In the genomic region with DNA sequence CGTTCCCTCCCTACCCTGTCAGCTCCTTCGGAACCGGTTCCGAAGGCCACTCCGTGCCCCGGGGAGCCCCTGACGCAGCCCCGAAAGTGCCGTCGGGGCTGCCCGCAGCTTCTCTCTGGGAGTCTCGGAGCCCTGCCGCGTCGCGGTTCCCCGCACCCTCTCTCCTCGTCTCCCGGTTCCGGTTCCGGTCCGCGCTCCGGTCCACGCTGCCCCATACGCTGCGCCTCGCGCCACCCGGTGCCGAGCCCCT, we compare ENCODE assay signal across 8 cellular contexts. TPM values are rescaled to one million over a fixed set of nuclear protein-coding genes. Genes with fewer than 3 reads are reported as not detected.
DNase-seq lines count a peak whose midpoint lies in the region; ATAC-seq and TF ChIP-seq lines count a peak whose summit lies in the region.

No MANE protein-coding gene starts in this region.

- TF ChIP-seq CTCF in activated B cell treated with CpG ODN at 0.5 μM for 24 hours (IDR thresholded peaks at IDR 0.05) (no peak), nephron progenitor cell (IDR thresholded peaks at IDR 0.05) (no peak)

- ATAC-seq in HG02759 (IDR thresholded peaks at IDR 0.05; ENCODE audit: unreplicated experiment) (peak; percentile 10), activated B cell treated with CpG ODN at 0.5 μM for 24 hours (ENCODE audit: low read depth) (peak; percentile 3), esophagus mucosa (peak; percentile 4)

- H3K4me3 Mint-ChIP-seq in CD8-positive, alpha-beta memory T cell, result peak overlapping the region; percentile 91 to 97 (median 93)
- H3K4me3 Mint-ChIP-seq in activated B cell treated with CpG ODN at 0.5 μM for 24 hours (peak overlapping the region; percentile 92), nephron progenitor cell (peak overlapping the region; percentile 96)

- H3K4me3 ChIP-seq in CD8-positive, alpha-beta memory T cell (ENCODE audit: low read length), result peak overlapping the region; percentile 89

- H3K4me1 Mint-ChIP-seq in CD8-positive, alpha-beta memory T cell, result peaks cover 49 to 65% (median 57%) of the 10 kb centered on the region in 3 donors
- peaks cover 45% of the 10 kb centered on the region for H3K4me1 Mint-ChIP-seq in activated B cell treated with CpG ODN at 0.5 μM for 24 hours
- peaks cover 75% of the 10 kb centered on the region for H3K4me1 Mint-ChIP-seq in nephron progenitor cell

- POLR2A ChIA-PET in CD8-positive, alpha-beta memory T cell (lab: Charles Lee), result interaction anchor here (0.5 to 3.5 kb wide), 20 partner anchors 10 to 1537 kb away, joined by 3 to 63 read pairs (median 5); a partner anchor contains a TSS
- POLR2A ChIA-PET in activated B cell treated with CpG ODN at 0.5 μM for 24 hours (lab: Charles Lee), result interaction anchor here (0.6 to 8.2 kb wide), 26 partner anchors 9 to 280 kb away, joined by 3 to 246 read pairs (median 10); a partner anchor contains a TSS

- H3K9me3 ChIP-seq in CD8-positive, alpha-beta memory T cell (ENCODE audit: low read length), result no peaks in the 10 kb centered on the region

- peaks cover 45% of the 10 kb centered on the region for H3K36me3 ChIP-seq in CD8-positive, alpha-beta memory T cell (ENCODE audit: insufficient read depth, low read length)

- H3K4me1 ChIP-seq in CD8-positive, alpha-beta memory T cell (ENCODE audit: insufficient read depth, low read length), result peaks cover 29% of the 10 kb centered on the region

- intact Hi-C loops in activated B cell treated with CpG ODN at 0.5 μM for 24 hours (cut with micrococcal nuclease), result loop anchor here (1.0 kb wide), 1 partner anchor 279 kb away; a partner anchor contains a TSS

- H3K27me3 Mint-ChIP-seq in CD8-positive, alpha-beta memory T cell, result peaks cover 0 to 5% of the 10 kb centered on the region in 2 donors
- H3K27me3 Mint-ChIP-seq in activated B cell treated with CpG ODN at 0.5 μM for 24 hours (no peaks in the 10 kb centered on the region), nephron progenitor cell (ENCODE audit: low read depth, poor library complexity) (peaks cover 27% of the 10 kb centered on the region)

- peak overlapping the region; percentile 86 for H3K27ac ChIP-seq in CD8-positive, alpha-beta memory T cell (ENCODE audit: low read depth, low read length)

- no peaks in the 10 kb centered on the region for H3K9me3 Mint-ChIP-seq in CD8-positive, alpha-beta memory T cell
- H3K9me3 Mint-ChIP-seq in activated B cell treated with CpG ODN at 0.5 μM for 24 hours (peaks cover 2% of the 10 kb centered on the region), nephron progenitor cell (no peaks in the 10 kb centered on the region)

- no peaks in the 10 kb centered on the region for H3K27me3 ChIP-seq in CD8-positive, alpha-beta memory T cell (ENCODE audit: insufficient read depth, low read length, poor library complexity, severe bottlenecking)

- H3K36me3 Mint-ChIP-seq in CD8-positive, alpha-beta memory T cell, result peaks cover 20 to 84% (median 31%) of the 10 kb centered on the region in 3 donors
- peaks cover 72% of the 10 kb centered on the region for H3K36me3 Mint-ChIP-seq in activated B cell treated with CpG ODN at 0.5 μM for 24 hours (ENCODE audit: low read depth)
- peaks cover 55% of the 10 kb centered on the region for H3K36me3 Mint-ChIP-seq in nephron progenitor cell (ENCODE audit: low read depth)

- CTCF ChIA-PET in CD8-positive, alpha-beta memory T cell (lab: Charles Lee), result interaction anchor here (0.7 to 2.3 kb wide), 8 partner anchors 9 to 94 kb away, joined by 3 to 31 read pairs (median 4); a partner anchor contains a TSS
- CTCF ChIA-PET in activated B cell treated with CpG ODN at 0.5 μM for 24 hours (lab: Charles Lee), result interaction anchor here (0.7 to 2.4 kb wide), 6 partner anchors 8 to 263 kb away, joined by 3 to 13 read pairs (median 6); a partner anchor contains a TSS

- peak overlapping the region; percentile 92 to 98 (median 96) for H3K27ac Mint-ChIP-seq in CD8-positive, alpha-beta memory T cell
- H3K27ac Mint-ChIP-seq in activated B cell treated with CpG ODN at 0.5 μM for 24 hours, result peak overlapping the region; percentile 97
- peak overlapping the region; percentile 45 for H3K27ac Mint-ChIP-seq in nephron progenitor cell

- DNase-seq in CD8-positive, alpha-beta memory T cell, result peak in 2 of 5 donors; percentile 51 to 71
- DNase-seq in activated B cell treated with CpG ODN at 0.5 μM for 24 hours (no peak), nephron progenitor cell (no peak), SKM-1 treated with dmso at 0.1 percent for 144 hours (lab: John Stamatoyannopoulos, UW; ENCODE audit: unreplicated experiment) (no peak), GF-D8 (lab: John Stamatoyannopoulos, UW) (no peak), foreskin melanocyte (no peak)

RNA-seq across cellular contexts. Expression of a gene that starts 0.6 kb away (rescaled TPM):
- total RNA-seq in CD8-positive, alpha-beta memory T cell, result 100 to 1,000 TPM; 248 to 263 TPM
- polyA plus RNA-seq in CD8-positive, alpha-beta memory T cell, result 37.4 TPM
- total RNA-seq in activated B cell treated with CpG ODN at 0.5 μM for 24 hours (170 and 175 TPM in 2 replicates), esophagus mucosa (88.4 TPM)

RNA-seq across cellular contexts. Expression of a gene that starts 9.7 kb away (rescaled TPM):
- 10 to 100 TPM; 30.8 to 32.7 TPM for total RNA-seq in CD8-positive, alpha-beta memory T cell
- 13.7 TPM for polyA plus RNA-seq in CD8-positive, alpha-beta memory T cell
- total RNA-seq in activated B cell treated with CpG ODN at 0.5 μM for 24 hours (27.8 and 30.9 TPM in 2 replicates), esophagus mucosa (9.3 TPM)

RNA-seq across cellular contexts. Expression of a gene that starts 11.5 kb away (rescaled TPM):
- total RNA-seq in CD8-positive, alpha-beta memory T cell, result 100 to 1,000 TPM; 133 to 134 TPM
- polyA plus RNA-seq in CD8-positive, alpha-beta memory T cell, result 22.9 TPM
- total RNA-seq in activated B cell treated with CpG ODN at 0.5 μM for 24 hours, result 115 and 128 TPM in 2 replicates
- 64.9 TPM for total RNA-seq in esophagus mucosa

RNA-seq across cellular contexts. Expression of a gene that starts 12.0 kb away (rescaled TPM):
- 1 to 10 TPM; 4.9 to 5.3 TPM for total RNA-seq in CD8-positive, alpha-beta memory T cell
- polyA plus RNA-seq in CD8-positive, alpha-beta memory T cell, result 1.7 TPM
- total RNA-seq in activated B cell treated with CpG ODN at 0.5 μM for 24 hours, result 0.89 and 2.6 TPM in 2 replicates
- 4.9 TPM for total RNA-seq in esophagus mucosa

RNA-seq across cellular contexts. Expression of a gene that starts 20.7 kb away (rescaled TPM):
- total RNA-seq in CD8-positive, alpha-beta memory T cell, result 10 to 100 TPM; 67.4 to 68.2 TPM
- polyA plus RNA-seq in CD8-positive, alpha-beta memory T cell, result 48.9 TPM
- total RNA-seq in activated B cell treated with CpG ODN at 0.5 μM for 24 hours (48.8 and 56.6 TPM in 2 replicates), esophagus mucosa (11.3 TPM)

Comparison
In these comparisons a context has a peak if more than half of its experiments do, and no peak if none do; other contexts are left out.
1. H3K27ac Mint-ChIP-seq: peak in every context shown above with its lines; median percentile 97 in activated B cell treated with CpG ODN at 0.5 μM for 24 hours; 96 in CD8-positive, alpha-beta memory T cell; 45 in nephron progenitor cell.